Comparison of ENCODE assay signal across 8 cellular contexts in genomic region chr6:28729501-28730402, GRCh38.
DNase-seq lines count a peak whose midpoint lies in the region; ATAC-seq and TF ChIP-seq lines count a peak whose summit lies in the region.

No MANE protein-coding gene starts in this region.

- H3K36me3 ChIP-seq in ES-I3 (ENCODE audit: insufficient read depth, low read length), result no peaks in the 10 kb centered on the region
- no peaks in the 10 kb centered on the region for H3K36me3 ChIP-seq in OCI-LY7 (ENCODE audit: insufficient read depth, low read length)
- H3K36me3 ChIP-seq in ectodermal cell (ENCODE audit: control insufficient read depth, insufficient read depth, low read length), result no peaks in the 10 kb centered on the region

- peak overlapping the region; percentile 92 for H3K4me3 Mint-ChIP-seq in osteocyte (ENCODE audit: unreplicated experiment)

- WGBS in ectodermal cell, 2 experiments, result 5% methylated on average over 20 to 22 of the region's 24 CpGs

- H3K27me3 ChIP-seq in ectodermal cell (ENCODE audit: control insufficient read depth, insufficient read depth, low read length, poor library complexity, severe bottlenecking), result peaks cover 40% of the 10 kb centered on the region

- no peaks in the 10 kb centered on the region for H3K79me2 ChIP-seq in OCI-LY7 (ENCODE audit: insufficient read depth, low read depth, low read length)

- H4K20me1 ChIP-seq in OCI-LY7 (ENCODE audit: insufficient read depth, low read length), result no peaks in the 10 kb centered on the region

- no TSS peak for BruUV-seq in OCI-LY7 (replicated peaks; lab: Mats Ljungman, UMichigan)

- CTCF ChIA-PET in OCI-LY7 (lab: Charles Lee; ENCODE audit: unreplicated experiment), result interaction anchor here (1.0 kb wide), 1 partner anchor 108 kb away, joined by 3 read pairs; no protein-coding TSS in a partner anchor

- H3K9me3 ChIP-seq in ES-I3 (ENCODE audit: control insufficient read depth, insufficient read depth, low read length) (no peaks in the 10 kb centered on the region), OCI-LY7 (ENCODE audit: low read length) (no peaks in the 10 kb centered on the region), ectodermal cell (ENCODE audit: control insufficient read depth, low read length) (no peaks in the 10 kb centered on the region)

- no peaks in the 10 kb centered on the region for H3K9me3 Mint-ChIP-seq in osteocyte (ENCODE audit: unreplicated experiment)

- H3K4me1 ChIP-seq in ES-I3 (ENCODE audit: insufficient read depth, low read length) (no peaks in the 10 kb centered on the region), OCI-LY7 (ENCODE audit: insufficient read depth, low read length, poor library complexity, severe bottlenecking) (peaks cover 19% of the 10 kb centered on the region), ectodermal cell (ENCODE audit: control insufficient read depth, insufficient read depth, low read length) (no peaks in the 10 kb centered on the region)

- peak overlapping the region; percentile 85 for H3K4me2 ChIP-seq in OCI-LY7 (ENCODE audit: low read length)

- no peaks in the 10 kb centered on the region for H3K36me3 Mint-ChIP-seq in osteocyte (ENCODE audit: unreplicated experiment)

- H3K27me3 Mint-ChIP-seq in osteocyte (ENCODE audit: unreplicated experiment), result peaks cover 25% of the 10 kb centered on the region

- peak overlapping the region; percentile 91 for H3K27ac Mint-ChIP-seq in osteocyte (ENCODE audit: unreplicated experiment)

- no peak for DNase-seq in OCI-LY7 (ENCODE audit: low spot score)
- DNase-seq in osteocyte (ENCODE audit: extremely low spot score, unreplicated experiment), result no peak
- DNase-seq in omental fat pad (ENCODE audit: low spot score), result no peak
- DNase-seq in NCI-H1436 treated with DMSO at 0.1 percent for 48 hours (lab: John Stamatoyannopoulos, UW), result no peak
- DNase-seq in activated CD8-positive, alpha-beta memory T cell treated with anti-CD3 and anti-CD28 coated beads, Interleukin-2, amount 50 U/mL, for 4 hours, result no peak

- intact Hi-C loops in OCI-LY7 (cut with micrococcal nuclease; ENCODE audit: unreplicated experiment), result loop anchor here (1.0 kb wide), 1 partner anchor 109 kb away; no protein-coding TSS in a partner anchor

- TF ChIP-seq CTCF in OCI-LY7 (conservative IDR thresholded peaks at IDR 0.05; ENCODE audit: low read length) (no peak), osteocyte (IDR thresholded peaks at IDR 0.05) (no peak), omental fat pad (IDR thresholded peaks at IDR 0.05) (no peak)

- no peak overlapping the region for H3K27ac ChIP-seq in OCI-LY7 (ENCODE audit: low read depth, low read length, poor library complexity, severe bottlenecking)
- H3K27ac ChIP-seq in ectodermal cell (ENCODE audit: insufficient read depth, low read depth, low read length, poor library complexity, severe bottlenecking), result no peak overlapping the region

- peaks cover 20% of the 10 kb centered on the region for H3K4me1 Mint-ChIP-seq in osteocyte (ENCODE audit: unreplicated experiment)

- peak overlapping the region; percentile 71 for H3K4me3 ChIP-seq in OCI-LY7 (ENCODE audit: low read depth, low read length, poor library complexity, severe bottlenecking)
- H3K4me3 ChIP-seq in ectodermal cell (ENCODE audit: insufficient read depth, low read depth, low read length), result peak overlapping the region; percentile 76

- POLR2A ChIA-PET in OCI-LY7 (lab: Charles Lee), result interaction anchor here (0.6 to 2.3 kb wide), 10 partner anchors 11 to 987 kb away, joined by 3 to 9 read pairs (median 4); no protein-coding TSS in a partner anchor

- peak overlapping the region; percentile 50; the same call in 1 of the 2 replicates for H3K9ac ChIP-seq in ES-I3 (ENCODE audit: low read depth, low read length)

- no peaks in the 10 kb centered on the region for H3K9me2 ChIP-seq in OCI-LY7 (ENCODE audit: insufficient read depth, low read length)

- ATAC-seq in GM21367 (IDR thresholded peaks at IDR 0.05; ENCODE audit: unreplicated experiment) (no peak), omental fat pad (ENCODE audit: low FRiP score) (no peak)

- H2AFZ ChIP-seq in OCI-LY7 (ENCODE audit: low read length), result peak overlapping the region; percentile 100; the same call in 1 of the 2 replicates
